In genomic region chr10:118445535-118445934, GRCh38 we compare ENCODE assay signal across 23 cellular contexts.
DNase-seq lines count a peak whose midpoint lies in the region; ATAC-seq, FAIRE-seq and TF ChIP-seq lines count a peak whose summit lies in the region.
"Had no signal": no experiment of that assay in that cellular context is flagged by ENCODE, and none has a peak within 500 bp of the region (broad histone marks: within the 10 kb centered on the region; RNA-seq: fewer than 3 reads in every experiment).

No MANE protein-coding gene starts in this region.

- TF ChIP-seq CTCF in bronchial epithelial cell (IDR thresholded peaks at IDR 0.05; ENCODE audit: insufficient read depth, low read length, severe bottlenecking) = no peak
- TF ChIP-seq CTCF in foreskin keratinocyte (conservative IDR thresholded peaks at IDR 0.05) = no peak
- TF ChIP-seq CTCF in mucosa of descending colon (IDR thresholded peaks at IDR 0.05) = no peak
- TF ChIP-seq CTCF in adrenal gland (IDR thresholded peaks at IDR 0.05) = no peak

- 53 to 91% (median 82%) methylated on average over 1 of the region's 1 CpG for WGBS in adrenal gland, 4 donors

- intact Hi-C loops in mucosa of descending colon (cut with DNase I, micrococcal nuclease) = no loop called here
- intact Hi-C loops in adrenal gland (cut with DNase I) = no loop called here

- ATAC-seq in esophagus mucosa (peak; percentile 33), foreskin keratinocyte (peak; percentile 51), mucosa of descending colon (no peak), GM19397 (IDR thresholded peaks at IDR 0.05; ENCODE audit: unreplicated experiment) (no peak), HG03139 (IDR thresholded peaks at IDR 0.05; ENCODE audit: unreplicated experiment) (no peak)
- ATAC-seq: CD8-positive, alpha-beta T cell had no signal

- H3K36me3 ChIP-seq in bronchial epithelial cell (ENCODE audit: control insufficient read depth, insufficient read depth, low read length) (no peaks in the 10 kb centered on the region), mucosa of descending colon (ENCODE audit: low read depth) (no peaks in the 10 kb centered on the region), adrenal gland (replicated peaks in 1 of 2) (no peaks in the 10 kb centered on the region)
- H3K36me3 ChIP-seq: BLaER1 treated with 17β-estradiol and CSF1 and Interleukin-3, amounts not matched to agents 10 nM and 100 nM had no signal

- H3K27me3 ChIP-seq in bronchial epithelial cell (ENCODE audit: control insufficient read depth, insufficient read depth, low read length) = peaks cover 5% of the 10 kb centered on the region
- peaks cover 5% of the 10 kb centered on the region for H3K27me3 ChIP-seq in foreskin keratinocyte
- peaks cover 6% of the 10 kb centered on the region for H3K27me3 ChIP-seq in adrenal gland
- H3K27me3 ChIP-seq: BLaER1 treated with 17β-estradiol and CSF1 and Interleukin-3, amounts not matched to agents 10 nM and 100 nM had no signal

- H3K4me3 ChIP-seq in bronchial epithelial cell (ENCODE audit: low read depth, low read length) (no peak overlapping the region), mucosa of descending colon (no peak overlapping the region), adrenal gland (no peak overlapping the region)
- H3K4me3 ChIP-seq: BLaER1 treated with 17β-estradiol and CSF1 and Interleukin-3, amounts not matched to agents 10 nM and 100 nM had no signal

- H3K27ac ChIP-seq in foreskin keratinocyte (no peak overlapping the region), adrenal gland (no peak overlapping the region)
- H3K27ac ChIP-seq: BLaER1 treated with 17β-estradiol and CSF1 and Interleukin-3, amounts not matched to agents 10 nM and 100 nM; C4-2B had no signal

- H3K9me3 ChIP-seq in mucosa of descending colon (no peaks in the 10 kb centered on the region), adrenal gland (replicated peaks in 1 of 3) (no peaks in the 10 kb centered on the region)
- H3K9me3 ChIP-seq: Caco-2 had no signal

- FAIRE-seq in bronchial epithelial cell (lab: Jason Lieb, UNC) = no peak
- FAIRE-seq: A204.1, D721Med, G401.6, GM12891, GM19239 had no signal

- TF ChIP-seq POLR2A in adrenal gland (IDR thresholded peaks at IDR 0.05) = no peak

- peak; percentile 14 for DNase-seq in MV-4-11 (lab: John Stamatoyannopoulos, UW)
- peak; percentile 48 for DNase-seq in bronchial epithelial cell (ENCODE audit: low read depth)
- DNase-seq in foreskin keratinocyte = no peak
- no peak for DNase-seq in mucosa of descending colon
- no peak for DNase-seq in adrenal gland
- DNase-seq: 8988T; AML-193; Caco-2; Calu3; CD4-positive, alpha-beta T cell; CD8-positive, alpha-beta T cell; DMS79 treated with DMSO at 0.1 percent for 48 hours; GF-D8 had no signal

- no peaks in the 10 kb centered on the region for H3K4me1 ChIP-seq in foreskin keratinocyte
- no peaks in the 10 kb centered on the region for H3K4me1 ChIP-seq in mucosa of descending colon (ENCODE audit: low read depth)
- no peaks in the 10 kb centered on the region for H3K4me1 ChIP-seq in adrenal gland (replicated peaks in 1 of 2)
- H3K4me1 ChIP-seq: Caco-2 had no signal

Comparison
In these comparisons a context has a peak if more than half of its experiments do, and no peak if none do; other contexts are left out.
1. DNase-seq: peak in MV-4-11 (single experiment) and bronchial epithelial cell (single experiment); none in foreskin keratinocyte (0 of 2), mucosa of descending colon (0 of 3) and adrenal gland (0 of 7).
2. ATAC-seq: peak in esophagus mucosa (single experiment) and foreskin keratinocyte (single experiment); none in mucosa of descending colon (single experiment), GM19397 (single experiment) and HG03139 (single experiment).